ENCODE assay signal across 1 cellular context in genomic region chr11:111886844-111887243, GRCh38.
A peak's percentile ranks its signal among the peaks of the same experiment; 100 is the strongest.
TF ChIP-seq lines count a peak whose summit lies in the region.

No MANE protein-coding gene starts in this region.

TF ChIP-seq in K562, 482 proteins besides CTCF, POLR2A, EP300 and RAD21:
- TF ChIP-seq BCL6 (CRISPR knock-in tag; IDR thresholded peaks at IDR 0.05) (no peak), ZNF280A (IDR thresholded peaks at IDR 0.05; ENCODE audit: low read depth, partially characterized antibody) (no peak), CBX5 (IDR thresholded peaks at IDR 0.05; ENCODE audit: borderline replicate concordance, low read depth) (no peak), RFX7 (CRISPR knock-in tag; IDR thresholded peaks at IDR 0.05) (no peak), PBX2 (CRISPR knock-in tag; IDR thresholded peaks at IDR 0.05; ENCODE audit: low read depth) (no peak), PBX2 (tag; conservative IDR thresholded peaks at IDR 0.05; ENCODE audit: low read depth) (no peak), SMARCA5 (IDR thresholded peaks at IDR 0.05) (no peak), NR1H2 (CRISPR knock-in tag; IDR thresholded peaks at IDR 0.05) (no peak), CEBPB (tag; IDR thresholded peaks at IDR 0.05) (peak; percentile 91), CEBPG (CRISPR knock-in tag; IDR thresholded peaks at IDR 0.05) (peak; percentile 54; the same call in 1 of the 2 replicates), CEBPG (tag; conservative IDR thresholded peaks at IDR 0.05 in 1 of 2, IDR thresholded peaks at IDR 0.05 in 1 of 2) (peak; percentile 53 to 75)
TF ChIP-seq in K562: peak in this region for 2.
